ENCODE assay signal across 1 cellular context in the genomic region with DNA sequence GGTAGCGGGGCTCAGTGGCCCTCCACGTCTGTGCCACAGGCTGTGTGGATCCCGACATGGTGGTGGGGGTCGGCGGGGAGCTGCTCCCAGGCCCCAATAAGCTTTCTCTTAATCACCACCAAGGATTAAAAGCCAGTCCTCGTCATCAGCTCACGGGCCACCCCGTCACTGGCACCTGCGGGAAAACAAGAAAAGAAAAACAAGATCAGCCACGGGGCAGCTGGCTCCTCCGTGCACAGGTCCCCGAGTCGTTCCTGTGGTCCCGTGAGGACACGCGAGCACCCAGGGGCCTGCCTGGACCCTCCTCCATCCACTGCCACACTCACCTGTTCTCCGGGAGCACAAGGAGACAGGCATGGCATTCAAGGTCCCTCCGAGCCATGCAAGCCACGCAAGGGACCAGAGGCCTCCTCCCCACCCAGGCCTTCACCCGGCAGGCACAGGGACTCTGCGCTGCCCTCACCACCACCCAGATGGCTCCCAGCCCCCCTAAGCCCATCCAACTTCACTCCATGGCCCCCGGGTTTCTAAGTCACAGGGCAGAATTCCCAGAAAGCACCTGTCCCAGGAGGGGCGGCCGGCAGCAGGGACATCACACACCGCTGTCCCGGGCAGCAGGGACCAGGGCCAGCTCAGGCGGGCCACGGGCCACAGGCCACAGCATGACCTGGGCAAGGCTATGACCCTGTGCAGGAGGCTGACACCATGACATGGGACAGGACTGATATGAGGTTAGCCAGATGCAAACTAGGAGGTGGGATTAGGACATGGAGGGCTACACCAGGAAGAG.
TF ChIP-seq lines count a peak whose summit lies in the region.

No MANE protein-coding gene starts in this region.

TF ChIP-seq in IMR-90, 13 proteins besides CTCF, POLR2A, EP300 and RAD21:
- TF ChIP-seq BHLHE40 (IDR thresholded peaks at IDR 0.05; ENCODE audit: low read depth, low read length), result no peak
- TF ChIP-seq RFX5 (IDR thresholded peaks at IDR 0.05; ENCODE audit: low read depth, low read length), result no peak
- no peak for TF ChIP-seq FOS (IDR thresholded peaks at IDR 0.05; ENCODE audit: low read depth, low read length)
- no peak for TF ChIP-seq CHD1 (IDR thresholded peaks at IDR 0.05; ENCODE audit: low read depth, low read length)
- no peak for TF ChIP-seq MAFK (IDR thresholded peaks at IDR 0.05; ENCODE audit: low read depth, low read length)
- no peak for TF ChIP-seq NFE2L2 (IDR thresholded peaks at IDR 0.05; ENCODE audit: low read depth, low read length)
- no peak for TF ChIP-seq MAZ (IDR thresholded peaks at IDR 0.05; ENCODE audit: borderline replicate concordance, low read depth, low read length)
- no peak for TF ChIP-seq CEBPB (IDR thresholded peaks at IDR 0.05; ENCODE audit: low read depth, low read length)
- no peak for TF ChIP-seq RCOR1 (IDR thresholded peaks at IDR 0.05; ENCODE audit: insufficient replicate concordance, low read length)
- TF ChIP-seq SMC3 (IDR thresholded peaks at IDR 0.05; ENCODE audit: low read depth, low read length), result no peak
- TF ChIP-seq MXI1 (IDR thresholded peaks at IDR 0.05; ENCODE audit: borderline replicate concordance, low read depth, low read length), result no peak
- TF ChIP-seq, protein P1, sequence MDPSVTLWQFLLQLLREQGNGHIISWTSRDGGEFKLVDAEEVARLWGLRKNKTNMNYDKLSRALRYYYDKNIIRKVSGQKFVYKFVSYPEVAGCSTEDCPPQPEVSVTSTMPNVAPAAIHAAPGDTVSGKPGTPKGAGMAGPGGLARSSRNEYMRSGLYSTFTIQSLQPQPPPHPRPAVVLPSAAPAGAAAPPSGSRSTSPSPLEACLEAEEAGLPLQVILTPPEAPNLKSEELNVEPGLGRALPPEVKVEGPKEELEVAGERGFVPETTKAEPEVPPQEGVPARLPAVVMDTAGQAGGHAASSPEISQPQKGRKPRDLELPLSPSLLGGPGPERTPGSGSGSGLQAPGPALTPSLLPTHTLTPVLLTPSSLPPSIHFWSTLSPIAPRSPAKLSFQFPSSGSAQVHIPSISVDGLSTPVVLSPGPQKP (IDR thresholded peaks at IDR 0.05; ENCODE audit: borderline replicate concordance, low read depth, low read length), result no peak
- TF ChIP-seq, protein P2, sequence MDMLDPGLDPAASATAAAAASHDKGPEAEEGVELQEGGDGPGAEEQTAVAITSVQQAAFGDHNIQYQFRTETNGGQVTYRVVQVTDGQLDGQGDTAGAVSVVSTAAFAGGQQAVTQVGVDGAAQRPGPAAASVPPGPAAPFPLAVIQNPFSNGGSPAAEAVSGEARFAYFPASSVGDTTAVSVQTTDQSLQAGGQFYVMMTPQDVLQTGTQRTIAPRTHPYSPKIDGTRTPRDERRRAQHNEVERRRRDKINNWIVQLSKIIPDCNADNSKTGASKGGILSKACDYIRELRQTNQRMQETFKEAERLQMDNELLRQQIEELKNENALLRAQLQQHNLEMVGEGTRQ (IDR thresholded peaks at IDR 0.05; ENCODE audit: low read depth, low read length), result no peak
